Comparison of ENCODE assay signal across 29 cellular contexts in the genomic region with DNA sequence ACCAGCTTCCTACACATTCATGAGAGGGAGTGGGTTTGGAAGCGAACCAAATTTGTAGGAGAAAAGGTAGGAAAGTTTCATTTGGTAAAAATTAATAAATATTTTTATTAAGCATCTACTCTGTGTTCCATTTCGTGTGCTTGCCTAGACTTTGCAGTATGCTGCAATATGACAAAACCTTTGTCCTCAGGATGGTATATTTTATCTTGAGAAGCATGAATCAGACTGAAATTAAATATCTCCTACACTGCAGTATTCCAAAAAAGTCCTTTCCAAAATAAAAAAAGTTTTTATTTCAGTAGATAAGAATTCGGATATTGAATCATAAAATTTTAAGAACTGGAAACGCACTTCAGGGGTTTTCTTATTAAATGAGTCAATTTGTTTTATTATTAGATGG.
"Had no signal": no experiment of that assay in that cellular context is flagged by ENCODE, and none has a peak within 500 bp of the region (broad histone marks: within the 10 kb centered on the region; RNA-seq: fewer than 3 reads in every experiment).

No MANE protein-coding gene starts in this region.

- H3K36me3 Mint-ChIP-seq: activated naive CD8-positive, alpha-beta T cell had no signal

- H3K27me3 Mint-ChIP-seq: activated B cell treated with CpG ODN at 0.5 μM for 24 hours; activated CD8-positive, alpha-beta T cell treated with anti-CD3 and anti-CD28 coated beads for 36 hours; activated naive CD8-positive, alpha-beta T cell; activated T-helper 17 cell treated with anti-CD3 and anti-CD28 coated beads, Interleukin-2, amount 50 U/mL, for 72 hours; central memory CD8-positive, alpha-beta T cell; dendritic cell treated with granulocyte-macrophage colony-stimulating factor and Interleukin-4, amounts not matched to agents 40 ng/mL and 50 ng/mL, for 4 days; effector memory CD8-positive, alpha-beta T cell; T-helper 17 cell had no signal

- H3K27me3 ChIP-seq: brain microvascular endothelial cell, esophagus muscularis mucosa had no signal

- H3K9me3 Mint-ChIP-seq: activated B cell treated with CpG ODN at 0.5 μM for 24 hours; activated CD8-positive, alpha-beta T cell treated with anti-CD3 and anti-CD28 coated beads for 36 hours; activated T-cell treated with anti-CD3 and anti-CD28 coated beads, Interleukin-2, amount 50 U/mL, for 4 hours; activated T-helper 17 cell treated with anti-CD3 and anti-CD28 coated beads, Interleukin-2, amount 50 U/mL, for 72 hours; central memory CD8-positive, alpha-beta T cell; dendritic cell treated with granulocyte-macrophage colony-stimulating factor and Interleukin-4, amounts not matched to agents 40 ng/mL and 50 ng/mL, for 4 days; effector memory CD8-positive, alpha-beta T cell; T-helper 2 cell treated with Interferon-gamma antibody and Interleukin-4, amounts not matched to agents 5 μg/mL and 100 μg/mL, for 36 hours had no signal

- H3K4me3 Mint-ChIP-seq: activated B cell treated with CpG ODN at 0.5 μM for 24 hours; activated CD8-positive, alpha-beta T cell treated with anti-CD3 and anti-CD28 coated beads for 36 hours; activated naive CD8-positive, alpha-beta T cell; activated T-cell treated with anti-CD3 and anti-CD28 coated beads, Interleukin-2, amount 50 U/mL, for 4 hours; activated T-helper 17 cell treated with anti-CD3 and anti-CD28 coated beads, Interleukin-2, amount 50 U/mL, for 72 hours; central memory CD8-positive, alpha-beta T cell; dendritic cell treated with granulocyte-macrophage colony-stimulating factor and Interleukin-4, amounts not matched to agents 40 ng/mL and 50 ng/mL, for 4 days; effector memory CD8-positive, alpha-beta T cell; T-helper 17 cell; T-helper 2 cell treated with Interferon-gamma antibody and Interleukin-4, amounts not matched to agents 5 μg/mL and 100 μg/mL, for 36 hours had no signal

- H3K27ac Mint-ChIP-seq: activated B cell treated with CpG ODN at 0.5 μM for 24 hours; activated CD8-positive, alpha-beta T cell treated with anti-CD3 and anti-CD28 coated beads for 36 hours; activated naive CD8-positive, alpha-beta T cell; activated T-helper 17 cell treated with anti-CD3 and anti-CD28 coated beads, Interleukin-2, amount 50 U/mL, for 72 hours; dendritic cell treated with granulocyte-macrophage colony-stimulating factor and Interleukin-4, amounts not matched to agents 40 ng/mL and 50 ng/mL, for 4 days; T-helper 2 cell treated with Interferon-gamma antibody and Interleukin-4, amounts not matched to agents 5 μg/mL and 100 μg/mL, for 36 hours had no signal

- H3K4me1 ChIP-seq: esophagus muscularis mucosa had no signal

- H3K36me3 ChIP-seq: brain microvascular endothelial cell, esophagus muscularis mucosa, WERI-Rb-1 had no signal

- DNase-seq: activated B cell treated with CpG ODN at 0.5 μM for 24 hours; activated CD4-positive, alpha-beta T cell treated with anti-CD3 and anti-CD28 coated beads for 48 hours; activated CD4-positive, alpha-beta T cell treated with anti-CD3 and anti-CD28 coated beads, Interleukin-2, amount 50 U/mL, for 1 hour; activated CD4-positive, alpha-beta T cell treated with anti-CD3 and anti-CD28 coated beads, Interleukin-2, amount 50 U/mL, for 48 hours; activated CD8-positive, alpha-beta memory T cell treated with anti-CD3 and anti-CD28 coated beads for 24 hours; activated CD8-positive, alpha-beta T cell treated with anti-CD3 and anti-CD28 coated beads for 36 hours; activated effector memory CD4-positive, alpha-beta T cell treated with Interleukin-2 at 50 U/mL for 16 hours; activated gamma-delta T cell treated with Interleukin-2 at 50 U/mL for 16 hours; activated naive CD4-positive, alpha-beta T cell treated with anti-CD3 and anti-CD28 coated beads, Interleukin-2, amount 50 U/mL, for 16 hours; activated naive CD4-positive, alpha-beta T cell treated with Interleukin-2 at 50 U/mL for 16 hours; activated T-cell treated with anti-CD3 and anti-CD28 coated beads, Interleukin-2, amount 50 U/mL, for 4 hours; amniotic stem cell; anterior cingulate cortex; brain microvascular endothelial cell; effector CD4-positive, alpha-beta T cell; effector memory CD8-positive, alpha-beta T cell; erythroblast; foreskin melanocyte; head of caudate nucleus; T-helper 17 cell; T1000; WERI-Rb-1 had no signal

- H3K4me3 ChIP-seq: coronary artery, esophagus muscularis mucosa had no signal

- H3K9me3 ChIP-seq: esophagus muscularis mucosa had no signal

- H3K4me1 Mint-ChIP-seq: activated B cell treated with CpG ODN at 0.5 μM for 24 hours had no signal

- H3K27ac ChIP-seq: brain microvascular endothelial cell, coronary artery, esophagus muscularis mucosa, WERI-Rb-1 had no signal
